Comparison of ENCODE assay signal across 35 cellular contexts in the genomic region with DNA sequence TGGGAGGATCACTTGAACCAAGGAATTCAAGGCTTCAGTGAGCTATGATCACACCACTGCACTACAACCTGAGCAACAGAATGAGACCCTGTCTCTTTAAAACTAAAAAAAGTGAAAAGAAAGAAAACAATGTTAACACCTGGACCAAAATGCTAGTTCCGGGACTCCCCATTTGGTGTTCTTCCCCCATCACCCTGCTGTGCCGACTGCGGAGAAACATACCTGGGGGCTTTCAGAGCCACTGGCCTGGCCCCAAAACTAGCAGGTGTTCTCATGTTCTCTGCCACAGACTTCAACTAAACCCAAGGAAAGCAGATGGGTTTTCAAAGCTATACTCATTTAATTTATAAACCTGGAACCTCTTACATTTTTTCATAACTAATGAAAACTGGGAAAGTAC.
"Had no signal": no experiment of that assay in that cellular context is flagged by ENCODE, and none has a peak within 500 bp of the region (broad histone marks: within the 10 kb centered on the region; RNA-seq: fewer than 3 reads in every experiment).

No MANE protein-coding gene starts in this region.

- ATAC-seq: activated CD8-positive, alpha-beta memory T cell treated with anti-CD3 and anti-CD28 coated beads, Interleukin-2, amount 10 ng/mL, durations not matched to agents 7 days and 5 days; activated naive CD8-positive, alpha-beta T cell treated with anti-CD3 and anti-CD28 coated beads, Interleukin-2, amount 50 U/mL, for 24 hours; Panc1; Right ventricle myocardium inferior had no signal

- H3K27me3 Mint-ChIP-seq: activated B cell treated with CpG ODN at 0.5 μM for 24 hours; activated naive CD4-positive, alpha-beta T cell treated with anti-CD3 and anti-CD28 coated beads, Interleukin-2, amount 10 ng/mL, durations not matched to agents 7 days and 5 days; brain had no signal

- H3K27ac ChIP-seq: VCaP had no signal

- H3K9me3 Mint-ChIP-seq: activated B cell treated with CpG ODN at 0.5 μM for 24 hours; activated naive CD4-positive, alpha-beta T cell treated with anti-CD3 and anti-CD28 coated beads, Interleukin-2, amount 10 ng/mL, durations not matched to agents 7 days and 5 days; activated naive CD8-positive, alpha-beta T cell treated with anti-CD3 and anti-CD28 coated beads, Interleukin-2, amount 50 U/mL, for 24 hours had no signal

- DNase-seq: activated B cell treated with CpG ODN at 0.5 μM for 24 hours; activated CD4-positive, alpha-beta memory T cell treated with anti-CD3 and anti-CD28 coated beads, Interleukin-2, amount 10 ng/mL, durations not matched to agents 7 days and 5 days; activated CD4-positive, alpha-beta T cell treated with anti-CD3 and anti-CD28 coated beads for 48 hours; activated CD4-positive, CD25-positive, alpha-beta regulatory T cell treated with anti-CD3 and anti-CD28 coated beads, Interleukin-2, amount 50 U/mL, for 72 hours; activated CD8-positive, alpha-beta memory T cell treated with anti-CD3 and anti-CD28 coated beads for 24 hours; activated CD8-positive, alpha-beta memory T cell treated with anti-CD3 and anti-CD28 coated beads, Interleukin-2, amount 10 ng/mL, durations not matched to agents 7 days and 5 days; activated CD8-positive, alpha-beta memory T cell treated with anti-CD3 and anti-CD28 coated beads, Interleukin-2, amount 50 U/mL, for 48 hours; activated effector memory CD4-positive, alpha-beta T cell treated with Interleukin-2 at 50 U/mL for 16 hours; activated naive CD4-positive, alpha-beta T cell treated with anti-CD3 and anti-CD28 coated beads, Interleukin-2, amount 10 ng/mL, durations not matched to agents 7 days and 5 days; activated naive CD8-positive, alpha-beta T cell treated with anti-CD3 and anti-CD28 coated beads, Interleukin-2, amount 50 U/mL, for 24 hours; activated T-cell treated with anti-CD3 and anti-CD28 coated beads, Interleukin-2, amount 50 U/mL, for 48 hours; anterior cingulate cortex; central memory CD4-positive, alpha-beta T cell; KG1; NCI-H1092 treated with DMSO at 0.1 percent for 48 hours; NCI-H1417; NCI-H146; NCI-H187; NCI-H2029 treated with DMSO at 0.1 percent for 48 hours; NCI-H2107; NCI-H226; NCI-H446 treated with DMSO at 0.1 percent for 48 hours; NCI-H524; NCI-H69; NCI-H82; SIG-M5; SW 1271; T-helper 1 cell; T-helper 2 cell; T-helper 9 cell had no signal

- H3K4me1 Mint-ChIP-seq: activated B cell treated with CpG ODN at 0.5 μM for 24 hours had no signal

- H3K36me3 Mint-ChIP-seq: activated CD8-positive, alpha-beta memory T cell treated with anti-CD3 and anti-CD28 coated beads, Interleukin-2, amount 10 ng/mL, durations not matched to agents 7 days and 5 days; activated naive CD4-positive, alpha-beta T cell treated with anti-CD3 and anti-CD28 coated beads, Interleukin-2, amount 10 ng/mL, durations not matched to agents 7 days and 5 days; activated naive CD8-positive, alpha-beta T cell; brain had no signal

- H3K27ac Mint-ChIP-seq: activated B cell treated with CpG ODN at 0.5 μM for 24 hours; activated CD4-positive, alpha-beta memory T cell treated with anti-CD3 and anti-CD28 coated beads, Interleukin-2, amount 10 ng/mL, durations not matched to agents 7 days and 5 days; activated CD8-positive, alpha-beta memory T cell treated with anti-CD3 and anti-CD28 coated beads, Interleukin-2, amount 10 ng/mL, durations not matched to agents 7 days and 5 days; activated naive CD4-positive, alpha-beta T cell treated with anti-CD3 and anti-CD28 coated beads, Interleukin-2, amount 10 ng/mL, durations not matched to agents 7 days and 5 days; activated naive CD8-positive, alpha-beta T cell; activated naive CD8-positive, alpha-beta T cell treated with anti-CD3 and anti-CD28 coated beads, Interleukin-2, amount 50 U/mL, for 24 hours had no signal

- H3K4me3 Mint-ChIP-seq: activated B cell treated with CpG ODN at 0.5 μM for 24 hours; activated CD4-positive, alpha-beta memory T cell treated with anti-CD3 and anti-CD28 coated beads, Interleukin-2, amount 10 ng/mL, durations not matched to agents 7 days and 5 days; activated CD8-positive, alpha-beta memory T cell treated with anti-CD3 and anti-CD28 coated beads, Interleukin-2, amount 10 ng/mL, durations not matched to agents 7 days and 5 days; activated naive CD4-positive, alpha-beta T cell treated with anti-CD3 and anti-CD28 coated beads, Interleukin-2, amount 10 ng/mL, durations not matched to agents 7 days and 5 days; activated naive CD8-positive, alpha-beta T cell; activated naive CD8-positive, alpha-beta T cell treated with anti-CD3 and anti-CD28 coated beads, Interleukin-2, amount 50 U/mL, for 24 hours had no signal
